28 cellular contexts compared by ENCODE assay signal in genomic region chr5:26690511-26690910, GRCh38.
"Had no signal": no experiment of that assay in that cellular context is flagged by ENCODE, and none has a peak within 500 bp of the region (broad histone marks: within the 10 kb centered on the region; RNA-seq: fewer than 3 reads in every experiment).

No MANE protein-coding gene starts in this region.

- H3K36me3 Mint-ChIP-seq: mesothelial cell of epicardium; naive B cell; stimulated activated naive B cell treated with anti-CD40 and anti-IgM and Interleukin-4, amounts not matched to agents 10 μg/mL and 1 μg/mL and 100 μg/mL, for 72 hours had no signal

- H3K27ac Mint-ChIP-seq: dendritic cell treated with granulocyte-macrophage colony-stimulating factor and Interleukin-4, amounts not matched to agents 40 ng/mL and 50 ng/mL, for 4 days; mesothelial cell of epicardium; naive B cell; natural killer cell treated with Interleukin-12 subunit alpha and Interleukin-12 subunit beta and Interleukin-15 and Interleukin-18, amount 100 ng/mL, for 72 hours; stimulated activated naive B cell treated with anti-CD40 and anti-IgM and Interleukin-4, amounts not matched to agents 10 μg/mL and 1 μg/mL and 100 μg/mL, for 72 hours; stimulated activated naive CD8-positive, alpha-beta T cell treated with anti-CD3 and anti-CD28 coated beads, Interleukin-15, Interleukin-2, amounts not matched to agents 100 ng/mL and 50 ng/mL, for 24 hours had no signal

- H3K9me3 Mint-ChIP-seq: dendritic cell treated with granulocyte-macrophage colony-stimulating factor and Interleukin-4, amounts not matched to agents 40 ng/mL and 50 ng/mL, for 4 days; neural crest cell had no signal

- H3K4me3 ChIP-seq: colonic mucosa, esophagus muscularis mucosa, lower lobe of right lung, mucosa of descending colon, pancreas, right lobe of liver, thoracic aorta, tibial nerve, upper lobe of left lung, uterus had no signal

- H3K4me1 Mint-ChIP-seq: mesothelial cell of epicardium; naive B cell; neural crest cell; stimulated activated naive B cell treated with anti-CD40 and anti-IgM and Interleukin-4, amounts not matched to agents 10 μg/mL and 1 μg/mL and 100 μg/mL, for 72 hours had no signal

- H3K27me3 Mint-ChIP-seq: dendritic cell treated with granulocyte-macrophage colony-stimulating factor and Interleukin-4, amounts not matched to agents 40 ng/mL and 50 ng/mL, for 4 days; naive B cell; natural killer cell treated with Interleukin-12 subunit alpha and Interleukin-12 subunit beta and Interleukin-15 and Interleukin-18, amount 100 ng/mL, for 72 hours; stimulated activated naive B cell treated with anti-CD40 and anti-IgM and Interleukin-4, amounts not matched to agents 10 μg/mL and 1 μg/mL and 100 μg/mL, for 72 hours; stimulated activated naive CD8-positive, alpha-beta T cell treated with anti-CD3 and anti-CD28 coated beads, Interleukin-15, Interleukin-2, amounts not matched to agents 100 ng/mL and 50 ng/mL, for 24 hours had no signal

- DNase-seq: colonic mucosa; effector CD8-positive, alpha-beta T cell; foreskin melanocyte; head of caudate nucleus; left ventricle myocardium superior; lower lobe of right lung; mucosa of descending colon; naive B cell; pancreas; retina; right lobe of liver; small intestine; stimulated activated CD4-positive, alpha-beta T cell treated with anti-CD3 and anti-CD28 coated beads, Interleukin-15, amount 100 ng/mL, for 24 hours; stimulated activated CD4-positive, alpha-beta T cell treated with anti-CD3 and anti-CD28 coated beads, Interleukin-2, amount 100 ng/mL, for 48 hours; stimulated activated naive B cell treated with anti-CD40 and anti-IgM and Interleukin-4, amounts not matched to agents 10 μg/mL and 1 μg/mL and 100 μg/mL, for 72 hours; upper lobe of left lung; uterus had no signal

- H3K27me3 ChIP-seq: colonic mucosa, esophagus muscularis mucosa, neutrophil, pancreas, right lobe of liver, tibial nerve, upper lobe of left lung, uterus had no signal

- H3K9me3 ChIP-seq: esophagus muscularis mucosa, lower lobe of right lung, neutrophil, pancreas, right lobe of liver, thoracic aorta, tibial nerve, upper lobe of left lung, uterus had no signal

- H3K4me1 ChIP-seq: colonic mucosa, esophagus muscularis mucosa, lower lobe of right lung, pancreas, right lobe of liver, tibial nerve, upper lobe of left lung, uterus had no signal

- H3K4me3 Mint-ChIP-seq: dendritic cell treated with granulocyte-macrophage colony-stimulating factor and Interleukin-4, amounts not matched to agents 40 ng/mL and 50 ng/mL, for 4 days; mesothelial cell of epicardium; naive B cell; natural killer cell treated with Interleukin-12 subunit alpha and Interleukin-12 subunit beta and Interleukin-15 and Interleukin-18, amount 100 ng/mL, for 72 hours; neural crest cell; stimulated activated naive B cell treated with anti-CD40 and anti-IgM and Interleukin-4, amounts not matched to agents 10 μg/mL and 1 μg/mL and 100 μg/mL, for 72 hours; stimulated activated naive CD8-positive, alpha-beta T cell treated with anti-CD3 and anti-CD28 coated beads, Interleukin-15, Interleukin-2, amounts not matched to agents 100 ng/mL and 50 ng/mL, for 24 hours had no signal

- FAIRE-seq: endothelial cell of umbilical vein, keratinocyte, pancreas, small intestine had no signal

- H3K36me3 ChIP-seq: colonic mucosa, esophagus muscularis mucosa, lower lobe of right lung, neutrophil, pancreas, right lobe of liver, thoracic aorta, tibial nerve, upper lobe of left lung, uterus had no signal

- H3K27ac ChIP-seq: colonic mucosa, esophagus muscularis mucosa, lower lobe of right lung, neutrophil, pancreas, right lobe of liver, thoracic aorta, tibial nerve, upper lobe of left lung, uterus had no signal

- ATAC-seq: left ventricle myocardium superior; lower lobe of right lung; mucosa of descending colon; natural killer cell treated with Interleukin-12 subunit alpha and Interleukin-12 subunit beta and Interleukin-15 and Interleukin-18, amount 100 ng/mL, for 72 hours; pancreas; right lobe of liver; stimulated activated naive B cell treated with anti-CD40 and anti-IgM and Interleukin-4, amounts not matched to agents 10 μg/mL and 1 μg/mL and 100 μg/mL, for 72 hours had no signal
